Comparison of ENCODE assay signal across 25 cellular contexts in genomic region chr12:123134265-123134664, GRCh38. TPM values are rescaled to one million over a fixed set of nuclear protein-coding genes. Genes with fewer than 3 reads are reported as not detected.
DNase-seq lines count a peak whose midpoint lies in the region; ATAC-seq and TF ChIP-seq lines count a peak whose summit lies in the region.
"Had no signal": no experiment of that assay in that cellular context is flagged by ENCODE, and none has a peak within 500 bp of the region (broad histone marks: within the 10 kb centered on the region; RNA-seq: fewer than 3 reads in every experiment).

No MANE protein-coding gene starts in this region.

- peaks cover 12% of the 10 kb centered on the region for H3K36me3 Mint-ChIP-seq in CD4-positive, CD25-positive, alpha-beta regulatory T cell

- no peak overlapping the region for H3K4me3 ChIP-seq in CD4-positive, CD25-positive, alpha-beta regulatory T cell (ENCODE audit: low read depth, low read length)
- H3K4me3 ChIP-seq: GM12878, tibial nerve had no signal

- peaks cover 30% of the 10 kb centered on the region for H3K4me1 ChIP-seq in CD4-positive, CD25-positive, alpha-beta regulatory T cell (ENCODE audit: control insufficient read depth, insufficient read depth, low read length, poor library complexity, severe bottlenecking)
- H3K4me1 ChIP-seq in foreskin keratinocyte = peaks cover 9% of the 10 kb centered on the region

- H3K4me1 Mint-ChIP-seq in CD4-positive, CD25-positive, alpha-beta regulatory T cell = peaks cover 6 to 67% (median 47%) of the 10 kb centered on the region in 4 donors

- H3K27ac Mint-ChIP-seq in CD4-positive, CD25-positive, alpha-beta regulatory T cell = peak overlapping the region in 2 of 3 donors; percentile 11 to 67
- H3K27ac Mint-ChIP-seq: activated T-cell treated with anti-CD3 and anti-CD28 coated beads, Interleukin-2, amount 50 U/mL, for 72 hours; dendritic cell treated with granulocyte-macrophage colony-stimulating factor and Interleukin-4, amounts not matched to agents 40 ng/mL and 50 ng/mL, for 4 days; stimulated activated naive CD8-positive, alpha-beta T cell treated with anti-CD3 and anti-CD28 coated beads, Interleukin-15, Interleukin-2, amounts not matched to agents 100 ng/mL and 50 ng/mL, for 24 hours had no signal

- H3K27me3 Mint-ChIP-seq in CD4-positive, CD25-positive, alpha-beta regulatory T cell = no peaks in the 10 kb centered on the region
- H3K27me3 Mint-ChIP-seq: activated naive CD4-positive, alpha-beta T cell treated with anti-CD3 and anti-CD28 coated beads, Interleukin-2, amount 50 U/mL, for 24 hours; stimulated activated naive CD8-positive, alpha-beta T cell treated with anti-CD3 and anti-CD28 coated beads, Interleukin-15, Interleukin-2, amounts not matched to agents 100 ng/mL and 50 ng/mL, for 24 hours had no signal

- peaks cover 6% of the 10 kb centered on the region for H3K36me3 ChIP-seq in CD4-positive, CD25-positive, alpha-beta regulatory T cell (ENCODE audit: control insufficient read depth, insufficient read depth, low read length)

- H3K9me3 Mint-ChIP-seq in CD4-positive, CD25-positive, alpha-beta regulatory T cell = no peaks in the 10 kb centered on the region
- H3K9me3 Mint-ChIP-seq: activated naive CD4-positive, alpha-beta T cell treated with anti-CD3 and anti-CD28 coated beads, Interleukin-2, amount 50 U/mL, for 24 hours; activated T-cell treated with anti-CD3 and anti-CD28 coated beads, Interleukin-2, amount 50 U/mL, for 72 hours; dendritic cell treated with granulocyte-macrophage colony-stimulating factor and Interleukin-4, amounts not matched to agents 40 ng/mL and 50 ng/mL, for 4 days; stimulated activated naive CD8-positive, alpha-beta T cell treated with anti-CD3 and anti-CD28 coated beads, Interleukin-15, Interleukin-2, amounts not matched to agents 100 ng/mL and 50 ng/mL, for 24 hours had no signal

- DNase-seq in CD4-positive, CD25-positive, alpha-beta regulatory T cell = no peak
- DNase-seq in M059J (ENCODE audit: low read depth) (peak; percentile 63), foreskin keratinocyte (peak in 1 of 2 donors; percentile 73), renal cortical epithelial cell (ENCODE audit: low read depth) (peak; percentile 80), epidermal melanocyte (ENCODE audit: insufficient read length, low spot score) (no peak), KG1 (lab: John Stamatoyannopoulos, UW) (no peak), occipital lobe (lab: John Stamatoyannopoulos, UW) (no peak)
- DNase-seq: ACHN; activated CD4-positive, alpha-beta T cell treated with anti-CD3 and anti-CD28 coated beads for 4 hours; activated T-cell treated with anti-CD3 and anti-CD28 coated beads, Interleukin-2, amount 50 U/mL, for 72 hours; anterior cingulate cortex; C1 segment of cervical spinal cord; HCEC 1CT; hypothalamus; NCI-H146; NCI-H82; nucleus accumbens; SHP77 treated with DMSO at 0.1 percent for 48 hours; stimulated activated CD4-positive, alpha-beta T cell treated with anti-CD3 and anti-CD28 coated beads, Interleukin-12 subunit alpha, Interleukin-12 subunit beta, amount 100 ng/mL, for 4 hours had no signal

- no peak overlapping the region for H3K27ac ChIP-seq in CD4-positive, CD25-positive, alpha-beta regulatory T cell (ENCODE audit: insufficient read depth, low read length, poor library complexity, severe bottlenecking)
- H3K27ac ChIP-seq in foreskin keratinocyte = no peak overlapping the region
- H3K27ac ChIP-seq: tibial nerve had no signal

- no peak overlapping the region for H3K4me3 Mint-ChIP-seq in CD4-positive, CD25-positive, alpha-beta regulatory T cell
- H3K4me3 Mint-ChIP-seq: activated naive CD4-positive, alpha-beta T cell treated with anti-CD3 and anti-CD28 coated beads, Interleukin-2, amount 50 U/mL, for 24 hours; activated T-cell treated with anti-CD3 and anti-CD28 coated beads, Interleukin-2, amount 50 U/mL, for 72 hours; dendritic cell treated with granulocyte-macrophage colony-stimulating factor and Interleukin-4, amounts not matched to agents 40 ng/mL and 50 ng/mL, for 4 days; stimulated activated naive CD8-positive, alpha-beta T cell treated with anti-CD3 and anti-CD28 coated beads, Interleukin-15, Interleukin-2, amounts not matched to agents 100 ng/mL and 50 ng/mL, for 24 hours had no signal

- no peaks in the 10 kb centered on the region for H3K9me3 ChIP-seq in CD4-positive, CD25-positive, alpha-beta regulatory T cell (ENCODE audit: control insufficient read depth in 2 of 2, low read length in 2 of 2)
- H3K9me3 ChIP-seq: tibial nerve had no signal

- ATAC-seq in CD4-positive, CD25-positive, alpha-beta regulatory T cell (ENCODE audit: low read depth in 2 of 2) = no peak
- ATAC-seq in foreskin keratinocyte = peak; percentile 63
- no peak for ATAC-seq in GM21423 (IDR thresholded peaks at IDR 0.05; ENCODE audit: unreplicated experiment)
- ATAC-seq: activated T-cell treated with anti-CD3 and anti-CD28 coated beads, Interleukin-2, amount 50 U/mL, for 72 hours; GM12878 had no signal

- no peaks in the 10 kb centered on the region for H3K27me3 ChIP-seq in CD4-positive, CD25-positive, alpha-beta regulatory T cell (ENCODE audit: control insufficient read depth, insufficient read depth, low read length)
- H3K27me3 ChIP-seq in foreskin keratinocyte = no peaks in the 10 kb centered on the region
- H3K27me3 ChIP-seq: tibial nerve had no signal

- no peak for TF ChIP-seq CTCF in foreskin keratinocyte (conservative IDR thresholded peaks at IDR 0.05)

RNA-seq across cellular contexts. Expression of gene PITPNM2, which starts 16.6 kb away (rescaled TPM):
- total RNA-seq in CD4-positive, CD25-positive, alpha-beta regulatory T cell = 57.2 TPM
- polyA plus RNA-seq in CD4-positive, CD25-positive, alpha-beta regulatory T cell = 1 to 10 TPM; 2.2 to 4.5 (median 3.9) TPM
- total RNA-seq in M059J (2014; rRNA removed; shearing (Covaris generic)) = 1.2 and 2.9 TPM in 2 replicates
- total RNA-seq in foreskin keratinocyte = 3.1 and 3.8 TPM in 2 replicates
- 1.8 and 2.2 TPM in 2 replicates for polyA plus RNA-seq in foreskin keratinocyte
- 2.4 and 16.5 TPM in 2 replicates for total RNA-seq in renal cortical epithelial cell
- 9.0 TPM for total RNA-seq in occipital lobe

Comparison
In these comparisons a context has a peak if more than half of its experiments do, and no peak if none do; other contexts are left out.
1. DNase-seq: peak in M059J (single experiment) and renal cortical epithelial cell (single experiment); none in CD4-positive, CD25-positive, alpha-beta regulatory T cell (0 of 3), epidermal melanocyte (single experiment), KG1 (single experiment) and occipital lobe (single experiment).